23 cellular contexts compared by ENCODE assay signal in genomic region chr5:103780794-103781193, GRCh38.
A peak's percentile ranks its signal among the peaks of the same experiment; 100 is the strongest.
DNase-seq lines count a peak whose midpoint lies in the region; ATAC-seq, FAIRE-seq and TF ChIP-seq lines count a peak whose summit lies in the region.
"Had no signal": no experiment of that assay in that cellular context is flagged by ENCODE, and none has a peak within 500 bp of the region (broad histone marks: within the 10 kb centered on the region; RNA-seq: fewer than 3 reads in every experiment).

No MANE protein-coding gene starts in this region.

- H3K36me3 ChIP-seq in adipocyte (ENCODE audit: control insufficient read depth, insufficient read depth, low read length, severe bottlenecking) (no peaks in the 10 kb centered on the region), osteoblast (ENCODE audit: insufficient read depth, low read length) (no peaks in the 10 kb centered on the region)
- H3K36me3 ChIP-seq: HAP-1 had no signal

- H3K4me1 ChIP-seq in adipocyte (ENCODE audit: control insufficient read depth, insufficient read depth, low read length) (peaks cover 5% of the 10 kb centered on the region), osteoblast (ENCODE audit: insufficient read depth, low read length) (peaks cover 7% of the 10 kb centered on the region)
- H3K4me1 ChIP-seq: A549, HAP-1 had no signal

- peak; percentile 41 for FAIRE-seq in D721Med (lab: Jason Lieb, UNC)
- FAIRE-seq: A549, GM12891, GM18507, H54 had no signal

- intact Hi-C loops in sciatic nerve (cut with DNase I) = no loop called here

- DNase-seq in D721Med (ENCODE audit: insufficient read length, low spot score) (no peak), adipocyte (ENCODE audit: low read depth) (peak; percentile 13), choroid plexus epithelial cell (ENCODE audit: low read depth) (peak; percentile 29), osteoblast (ENCODE audit: insufficient read length, low spot score, missing footprints) (peak; percentile 44), HPDE6-E6E7 (ENCODE audit: extremely low spot score) (no peak), nucleus accumbens (lab: John Stamatoyannopoulos, UW) (no peak), sciatic nerve (ENCODE audit: low spot score) (no peak)
- DNase-seq: 8988T; ACHN; C1 segment of cervical spinal cord; CD4-positive, alpha-beta memory T cell; COR-L47; DMS 273 treated with DMSO at 0.1 percent for 48 hours; DMS79; EL; GDM1; HFFc6 had no signal

- H3K27me3 ChIP-seq in adipocyte (replicated peaks; ENCODE audit: control insufficient read depth, insufficient read depth, low read length) (no peaks in the 10 kb centered on the region), osteoblast (ENCODE audit: insufficient read depth, low read length) (no peaks in the 10 kb centered on the region)

- no peaks in the 10 kb centered on the region for H4K20me1 ChIP-seq in osteoblast (ENCODE audit: insufficient read depth, low read length)

- H3K27ac ChIP-seq in osteoblast (ENCODE audit: low read depth, low read length) = no peak overlapping the region
- H3K27ac ChIP-seq: A549 had no signal

- H3K4me3 ChIP-seq in adipocyte (ENCODE audit: low read length) = no peak overlapping the region
- H3K4me3 ChIP-seq in choroid plexus epithelial cell (ENCODE audit: low read depth, low read length) = no peak overlapping the region
- H3K4me3 ChIP-seq in osteoblast (ENCODE audit: insufficient read depth, low read length) = no peak overlapping the region
- H3K4me3 ChIP-seq: A549, GM23338, HAP-1 had no signal

- TF ChIP-seq CTCF in D721Med (IDR thresholded peaks at IDR 0.05; ENCODE audit: insufficient read depth, missing control alignments) = no peak
- TF ChIP-seq CTCF in choroid plexus epithelial cell (conservative IDR thresholded peaks at IDR 0.05; ENCODE audit: low read depth, low read length) = no peak
- no peak for TF ChIP-seq CTCF in osteoblast (IDR thresholded peaks at IDR 0.05; ENCODE audit: extremely low read depth, low read depth, low read length)

- no peak overlapping the region for H3K4me2 ChIP-seq in osteoblast (ENCODE audit: insufficient read depth, low read length)
- H3K4me2 ChIP-seq: A549, GM23338 had no signal

- no peaks in the 10 kb centered on the region for H3K9me3 ChIP-seq in adipocyte (ENCODE audit: control insufficient read depth, low read length)
- no peaks in the 10 kb centered on the region for H3K9me3 ChIP-seq in osteoblast (ENCODE audit: low read depth, low read length)
- H3K9me3 ChIP-seq: A549, HAP-1 had no signal

- no peak overlapping the region for H2AFZ ChIP-seq in osteoblast (ENCODE audit: low read length)
- H2AFZ ChIP-seq: GM23338 had no signal

- H3K79me2 ChIP-seq in osteoblast (ENCODE audit: insufficient read depth, low read length) = no peaks in the 10 kb centered on the region

- ATAC-seq in sciatic nerve = no peak
- ATAC-seq: A549, GM23338 had no signal

- no peak overlapping the region for H3K9ac ChIP-seq in adipocyte (ENCODE audit: low read length)

Comparison
In these comparisons a context has a peak if more than half of its experiments do, and no peak if none do; other contexts are left out.
1. DNase-seq: peak in adipocyte (single experiment), choroid plexus epithelial cell (single experiment) and osteoblast (single experiment); none in D721Med (single experiment), HPDE6-E6E7 (single experiment), nucleus accumbens (0 of 56) and sciatic nerve (single experiment).